Comparison of ENCODE assay signal across 22 cellular contexts in genomic region chr5:6763191-6763590, GRCh38. TPM values are rescaled to one million over a fixed set of nuclear protein-coding genes. Genes with fewer than 3 reads are reported as not detected.
A peak's percentile ranks its signal among the peaks of the same experiment; 100 is the strongest.
DNase-seq lines count a peak whose midpoint lies in the region; ATAC-seq and TF ChIP-seq lines count a peak whose summit lies in the region.
"Had no signal": no experiment of that assay in that cellular context is flagged by ENCODE, and none has a peak within 500 bp of the region (broad histone marks: within the 10 kb centered on the region; RNA-seq: fewer than 3 reads in every experiment).

No MANE protein-coding gene starts in this region.

- H3K9me3 ChIP-seq in endodermal cell (ENCODE audit: control insufficient read depth, low read length) (no peaks in the 10 kb centered on the region), neuronal stem cell (replicated peaks in 1 of 2; ENCODE audit: control insufficient read depth in 2 of 2, insufficient read depth in 1 of 2, low read depth in 1 of 2, low read length in 2 of 2) (peaks cover 0 to 2% of the 10 kb centered on the region in 2 donors)
- H3K9me3 ChIP-seq: BLaER1 had no signal

- H3K27me3 ChIP-seq in endodermal cell (ENCODE audit: control insufficient read depth, insufficient read depth, low read length, poor library complexity, severe bottlenecking) (no peaks in the 10 kb centered on the region), neuronal stem cell (ENCODE audit: control insufficient read depth in 3 of 3, insufficient read depth in 3 of 3, low read depth in 1 of 3, low read length in 3 of 3) (no peaks in the 10 kb centered on the region)
- H3K27me3 ChIP-seq: BLaER1 had no signal

- H3K23ac ChIP-seq in neuronal stem cell (ENCODE audit: low read depth, low read length, poor library complexity) = no peak overlapping the region

- H2BK120ac ChIP-seq in neuronal stem cell (ENCODE audit: low read depth, low read length) = no peak overlapping the region

- H4K91ac ChIP-seq in neuronal stem cell (ENCODE audit: low read depth, low read length, poor library complexity) = no peak overlapping the region

- H3K4me3 ChIP-seq in endodermal cell (ENCODE audit: low read length) (no peak overlapping the region), neuronal stem cell (ENCODE audit: low read length in 2 of 2) (no peak overlapping the region)
- H3K4me3 ChIP-seq: BLaER1, GM12878, GM23338 had no signal

- no peaks in the 10 kb centered on the region for H3K27me3 Mint-ChIP-seq in activated T-cell treated with anti-CD3 and anti-CD28 coated beads, Interleukin-2, amount 50 U/mL, for 72 hours (ENCODE audit: low read depth)
- H3K27me3 Mint-ChIP-seq in endodermal cell (ENCODE audit: insufficient read depth) (no peaks in the 10 kb centered on the region), glutamatergic neuron (ENCODE audit: unreplicated experiment) (peaks cover 7% of the 10 kb centered on the region)
- no peaks in the 10 kb centered on the region for H3K27me3 Mint-ChIP-seq in activated CD4-positive, alpha-beta memory T cell treated with anti-CD3 and anti-CD28 coated beads, Interleukin-2, amount 10 ng/mL, durations not matched to agents 7 days and 5 days
- H3K27me3 Mint-ChIP-seq: CD4-positive, CD25-positive, alpha-beta regulatory T cell had no signal

- H2AK5ac ChIP-seq in neuronal stem cell (ENCODE audit: low read depth, low read length) = peak overlapping the region; percentile 68

- H2AFZ ChIP-seq in neuronal stem cell (ENCODE audit: low read length) = no peak overlapping the region
- H2AFZ ChIP-seq: GM23338 had no signal

- no peak for DNase-seq in activated T-cell treated with anti-CD3 and anti-CD28 coated beads, Interleukin-2, amount 50 U/mL, for 72 hours
- no peak for DNase-seq in activated T-cell treated with anti-CD3 and anti-CD28 coated beads, Interleukin-2, amount 50 U/mL, for 48 hours
- no peak for DNase-seq in endodermal cell
- no peak for DNase-seq in neuronal stem cell (ENCODE audit: low spot score)
- no peak for DNase-seq in glutamatergic neuron
- DNase-seq in activated CD4-positive, alpha-beta memory T cell treated with anti-CD3 and anti-CD28 coated beads, Interleukin-2, amount 10 ng/mL, durations not matched to agents 7 days and 5 days = no peak
- DNase-seq in HEK293T (ENCODE audit: extremely low spot score) = no peak
- DNase-seq: CD4-positive, CD25-positive, alpha-beta regulatory T cell; CD8-positive, alpha-beta T cell; DMS 273 treated with DMSO at 0.1 percent for 48 hours; DMS79; EL; GDM1; H9; HFFc6 had no signal

- TF ChIP-seq CTCF in endodermal cell (conservative IDR thresholded peaks at IDR 0.05) = no peak
- no peak for TF ChIP-seq CTCF in glutamatergic neuron (IDR thresholded peaks at IDR 0.05; ENCODE audit: partially characterized antibody, unreplicated experiment)

- no peak overlapping the region for H4K8ac ChIP-seq in neuronal stem cell (ENCODE audit: low read depth, low read length)

- no peaks in the 10 kb centered on the region for H3K9me3 Mint-ChIP-seq in activated T-cell treated with anti-CD3 and anti-CD28 coated beads, Interleukin-2, amount 50 U/mL, for 72 hours
- no peaks in the 10 kb centered on the region for H3K9me3 Mint-ChIP-seq in endodermal cell
- H3K9me3 Mint-ChIP-seq in glutamatergic neuron (ENCODE audit: unreplicated experiment) = peaks cover 6% of the 10 kb centered on the region
- no peaks in the 10 kb centered on the region for H3K9me3 Mint-ChIP-seq in activated CD4-positive, alpha-beta memory T cell treated with anti-CD3 and anti-CD28 coated beads, Interleukin-2, amount 10 ng/mL, durations not matched to agents 7 days and 5 days
- H3K9me3 Mint-ChIP-seq: CD8-positive, alpha-beta T cell; GM23338; H9; HFFc6 had no signal

- peak overlapping the region; percentile 78 for H3K27ac Mint-ChIP-seq in activated T-cell treated with anti-CD3 and anti-CD28 coated beads, Interleukin-2, amount 50 U/mL, for 72 hours
- H3K27ac Mint-ChIP-seq in endodermal cell = peak overlapping the region; percentile 60
- H3K27ac Mint-ChIP-seq in glutamatergic neuron (ENCODE audit: unreplicated experiment) = no peak overlapping the region
- no peak overlapping the region for H3K27ac Mint-ChIP-seq in activated CD4-positive, alpha-beta memory T cell treated with anti-CD3 and anti-CD28 coated beads, Interleukin-2, amount 10 ng/mL, durations not matched to agents 7 days and 5 days
- H3K27ac Mint-ChIP-seq: B cell; CD4-positive, CD25-positive, alpha-beta regulatory T cell; CD8-positive, alpha-beta T cell; GM23338; H9 had no signal

- H3K4me1 ChIP-seq in endodermal cell (ENCODE audit: control insufficient read depth, insufficient read depth, low read length) (no peaks in the 10 kb centered on the region), neuronal stem cell (ENCODE audit: control insufficient read depth in 2 of 2, insufficient read depth in 1 of 2, low read depth in 1 of 2, low read length in 2 of 2) (peaks cover 0 to 6% of the 10 kb centered on the region in 2 donors)

- no peak for ATAC-seq in activated T-cell treated with anti-CD3 and anti-CD28 coated beads, Interleukin-2, amount 50 U/mL, for 72 hours (replicated peaks in 1 of 2)
- ATAC-seq: CD8-positive, alpha-beta T cell; GM12878; GM23338; HCT116 had no signal

- H3K9ac ChIP-seq in endodermal cell (ENCODE audit: extremely low read depth, low read length, poor library complexity, severe bottlenecking) (no peak overlapping the region), neuronal stem cell (ENCODE audit: low read depth, low read length, poor library complexity) (no peak overlapping the region)
- H3K9ac ChIP-seq: BLaER1 had no signal

- H2BK15ac ChIP-seq in neuronal stem cell (ENCODE audit: low read length) = no peak overlapping the region

- no peak overlapping the region for H3K18ac ChIP-seq in neuronal stem cell (ENCODE audit: low read length)

- H3K4me2 ChIP-seq in neuronal stem cell (ENCODE audit: insufficient read depth, low read length, poor library complexity, severe bottlenecking) = no peak overlapping the region
- H3K4me2 ChIP-seq: BLaER1, GM23338 had no signal

- no peak overlapping the region for H2BK5ac ChIP-seq in neuronal stem cell (ENCODE audit: low read length)

- H2BK12ac ChIP-seq in neuronal stem cell (ENCODE audit: low read length) = no peak overlapping the region

- CTCF ChIA-PET in activated CD4-positive, alpha-beta memory T cell treated with anti-CD3 and anti-CD28 coated beads, Interleukin-2, amount 10 ng/mL, durations not matched to agents 7 days and 5 days (lab: Charles Lee) = no interaction called here
- CTCF ChIA-PET in HEK293T (lab: Yijun Ruan, JAX) = no interaction called here

- no peak overlapping the region for H3K4me3 Mint-ChIP-seq in activated T-cell treated with anti-CD3 and anti-CD28 coated beads, Interleukin-2, amount 50 U/mL, for 72 hours
- H3K4me3 Mint-ChIP-seq in endodermal cell (no peak overlapping the region), glutamatergic neuron (ENCODE audit: unreplicated experiment) (no peak overlapping the region)
- no peak overlapping the region for H3K4me3 Mint-ChIP-seq in activated CD4-positive, alpha-beta memory T cell treated with anti-CD3 and anti-CD28 coated beads, Interleukin-2, amount 10 ng/mL, durations not matched to agents 7 days and 5 days
- H3K4me3 Mint-ChIP-seq: B cell; CD4-positive, CD25-positive, alpha-beta regulatory T cell; CD8-positive, alpha-beta T cell; GM23338; H9; HFFc6 had no signal

- H3K27ac ChIP-seq in endodermal cell (ENCODE audit: low read depth, low read length) (no peak overlapping the region), neuronal stem cell (replicated peaks; ENCODE audit: low read length) (no peak overlapping the region)
- H3K27ac ChIP-seq: 22Rv1, BLaER1, C4-2B had no signal

- WGBS in endodermal cell (ENCODE audit: insufficient coverage in 1 of 2, insufficient read length in 1 of 2), 2 experiments = 88 to 91% methylated on average over 9 to 12 of the region's 12 CpGs
- no CpG with 5 or more reads among the region's 12 CpGs for WGBS in neuronal stem cell (ENCODE audit: extremely low coverage in 2 of 2, insufficient read length in 2 of 2, insufficient replicate concordance in 1 of 2), 2 donors

- H3K4ac ChIP-seq in neuronal stem cell (ENCODE audit: low read length) = no peak overlapping the region

- H3K79me1 ChIP-seq in neuronal stem cell (ENCODE audit: low read depth, low read length) = peaks cover 3% of the 10 kb centered on the region

- H3K36me3 ChIP-seq in endodermal cell (ENCODE audit: control insufficient read depth, insufficient read depth, low read length) (no peaks in the 10 kb centered on the region), neuronal stem cell (replicated peaks in 1 of 2; ENCODE audit: control insufficient read depth in 2 of 2, insufficient read depth in 2 of 2, low read length in 2 of 2) (peaks cover 0 to 9% of the 10 kb centered on the region in 2 donors)

- no peak overlapping the region for H3K14ac ChIP-seq in neuronal stem cell (ENCODE audit: low read length)

- POLR2A ChIA-PET in activated CD4-positive, alpha-beta memory T cell treated with anti-CD3 and anti-CD28 coated beads, Interleukin-2, amount 10 ng/mL, durations not matched to agents 7 days and 5 days (lab: Charles Lee) = no interaction called here
- POLR2A ChIA-PET in HEK293T (lab: Yijun Ruan, JAX) = no interaction called here

- no peaks in the 10 kb centered on the region for H3K36me3 Mint-ChIP-seq in activated T-cell treated with anti-CD3 and anti-CD28 coated beads, Interleukin-2, amount 50 U/mL, for 72 hours (ENCODE audit: insufficient read depth in 2 of 2)
- peaks cover under 1% of the 10 kb centered on the region for H3K36me3 Mint-ChIP-seq in endodermal cell (ENCODE audit: low read depth)
- no peaks in the 10 kb centered on the region for H3K36me3 Mint-ChIP-seq in glutamatergic neuron (ENCODE audit: unreplicated experiment)
- H3K36me3 Mint-ChIP-seq in activated CD4-positive, alpha-beta memory T cell treated with anti-CD3 and anti-CD28 coated beads, Interleukin-2, amount 10 ng/mL, durations not matched to agents 7 days and 5 days (ENCODE audit: low read depth) = peaks cover 3% of the 10 kb centered on the region
- H3K36me3 Mint-ChIP-seq: CD4-positive, CD25-positive, alpha-beta regulatory T cell had no signal

- H3K4me1 Mint-ChIP-seq in activated T-cell treated with anti-CD3 and anti-CD28 coated beads, Interleukin-2, amount 50 U/mL, for 72 hours (ENCODE audit: low read depth) = peaks cover 9% of the 10 kb centered on the region
- H3K4me1 Mint-ChIP-seq in endodermal cell (no peaks in the 10 kb centered on the region), glutamatergic neuron (ENCODE audit: low read depth, unreplicated experiment) (peaks cover 3% of the 10 kb centered on the region)
- peaks cover 11% of the 10 kb centered on the region for H3K4me1 Mint-ChIP-seq in activated CD4-positive, alpha-beta memory T cell treated with anti-CD3 and anti-CD28 coated beads, Interleukin-2, amount 10 ng/mL, durations not matched to agents 7 days and 5 days

TF ChIP-seq in HEK293T, 16 proteins besides CTCF, POLR2A, EP300 and RAD21 (continues in another document):
- no peak for TF ChIP-seq ARNT (IDR thresholded peaks at IDR 0.05)

RNA-seq across cellular contexts. Expression of gene TENT4A, which starts 50.0 kb away (rescaled TPM):
- 10 to 100 TPM; 45.0 to 49.8 TPM for total RNA-seq in activated T-cell treated with anti-CD3 and anti-CD28 coated beads, Interleukin-2, amount 50 U/mL, for 72 hours
- total RNA-seq in endodermal cell (10 to 100 TPM; 25.5 to 32.7 TPM), glutamatergic neuron (ENCODE audit: unreplicated experiment) (23.7 TPM)
- polyA plus RNA-seq in endodermal cell (2013, experiment 1 of 2) = 28.5 TPM
- polyA plus RNA-seq in endodermal cell (2013, experiment 2 of 2) = 31.3 TPM
- polyA plus RNA-seq in neuronal stem cell (2013, experiment 1 of 2) = 27.1 TPM
- 25.7 TPM for polyA plus RNA-seq in neuronal stem cell (2013, experiment 2 of 2)
- 10 to 100 TPM; 34.3 to 36.6 TPM for total RNA-seq in activated CD4-positive, alpha-beta memory T cell treated with anti-CD3 and anti-CD28 coated beads, Interleukin-2, amount 10 ng/mL, durations not matched to agents 7 days and 5 days

Comparison
In these comparisons a context has a peak if more than half of its experiments do, and no peak if none do; other contexts are left out.
1. H3K27ac Mint-ChIP-seq: peak in activated T-cell treated with anti-CD3 and anti-CD28 coated beads, Interleukin-2, amount 50 U/mL, for 72 hours (single experiment) and endodermal cell (single experiment); none in glutamatergic neuron (single experiment) and activated CD4-positive, alpha-beta memory T cell treated with anti-CD3 and anti-CD28 coated beads, Interleukin-2, amount 10 ng/mL, durations not matched to agents 7 days and 5 days (single experiment).